In genomic region chr3:13890377-13891016, GRCh38 we compare ENCODE assay signal across 1 cellular context.
TF ChIP-seq lines count a peak whose summit lies in the region.

No MANE protein-coding gene starts in this region.

TF ChIP-seq in WTC11, 78 proteins besides CTCF, POLR2A, EP300 and RAD21 (continued from another document):
- no peak for TF ChIP-seq STAT6 (CRISPR knock-in tag; conservative IDR thresholded peaks at IDR 0.05; ENCODE audit: low read depth)
- TF ChIP-seq ETV6 (CRISPR knock-in tag; IDR thresholded peaks at IDR 0.05) = no peak
- no peak for TF ChIP-seq ATF3 (CRISPR knock-in tag; conservative IDR thresholded peaks at IDR 0.05)
- no peak for TF ChIP-seq CREB1 (CRISPR knock-in tag; IDR thresholded peaks at IDR 0.05)
- no peak for TF ChIP-seq OVOL2 (CRISPR knock-in tag; IDR thresholded peaks at IDR 0.05; ENCODE audit: borderline replicate concordance)
- no peak for TF ChIP-seq PRDM15 (CRISPR knock-in tag; IDR thresholded peaks at IDR 0.05)
- TF ChIP-seq SMAD4 (CRISPR knock-in tag; IDR thresholded peaks at IDR 0.05) = no peak
- TF ChIP-seq CREM (CRISPR knock-in tag; IDR thresholded peaks at IDR 0.05) = no peak
